ENCODE assay signal across 2 cellular contexts in the genomic region with DNA sequence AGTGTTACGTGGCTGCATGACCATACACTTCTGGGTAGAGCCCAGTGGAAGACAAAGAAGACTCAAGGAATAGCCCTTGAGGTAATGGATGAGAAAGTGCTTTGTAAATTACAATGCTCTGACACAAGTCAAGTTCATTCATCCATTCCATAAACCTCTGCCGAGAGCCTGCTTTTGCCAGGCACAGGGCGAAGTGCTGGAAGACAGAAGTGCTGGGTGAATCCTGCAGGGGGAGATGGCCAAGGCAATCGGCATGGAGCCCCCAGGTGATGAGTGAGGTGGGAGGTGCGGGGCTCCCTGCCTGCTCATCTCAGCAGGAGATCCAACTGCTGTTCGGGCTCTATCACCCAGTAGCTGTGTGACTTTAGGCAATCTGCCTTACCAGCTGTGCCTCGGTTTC.
TF ChIP-seq lines count a peak whose summit lies in the region.

No MANE protein-coding gene starts in this region.

TF ChIP-seq in HEK293, 187 proteins besides CTCF, POLR2A, EP300 and RAD21:
- TF ChIP-seq ZNF248 (tag by site-specific recombination; IDR thresholded peaks at IDR 0.05) = no peak
- TF ChIP-seq ZNF341 (tag by site-specific recombination; IDR thresholded peaks at IDR 0.05; ENCODE audit: low read depth) = peak; percentile 24; the same call in 1 of the 2 replicates
TF ChIP-seq in HEK293: peak in this region for 1.

TF ChIP-seq in K562, 482 proteins besides CTCF, POLR2A, EP300 and RAD21:
- no peak for TF ChIP-seq ZNF3 (CRISPR knock-in tag; IDR thresholded peaks at IDR 0.05)
- no peak for TF ChIP-seq MEIS2 (IDR thresholded peaks at IDR 0.05; ENCODE audit: partially characterized antibody)
- TF ChIP-seq, protein P1, sequence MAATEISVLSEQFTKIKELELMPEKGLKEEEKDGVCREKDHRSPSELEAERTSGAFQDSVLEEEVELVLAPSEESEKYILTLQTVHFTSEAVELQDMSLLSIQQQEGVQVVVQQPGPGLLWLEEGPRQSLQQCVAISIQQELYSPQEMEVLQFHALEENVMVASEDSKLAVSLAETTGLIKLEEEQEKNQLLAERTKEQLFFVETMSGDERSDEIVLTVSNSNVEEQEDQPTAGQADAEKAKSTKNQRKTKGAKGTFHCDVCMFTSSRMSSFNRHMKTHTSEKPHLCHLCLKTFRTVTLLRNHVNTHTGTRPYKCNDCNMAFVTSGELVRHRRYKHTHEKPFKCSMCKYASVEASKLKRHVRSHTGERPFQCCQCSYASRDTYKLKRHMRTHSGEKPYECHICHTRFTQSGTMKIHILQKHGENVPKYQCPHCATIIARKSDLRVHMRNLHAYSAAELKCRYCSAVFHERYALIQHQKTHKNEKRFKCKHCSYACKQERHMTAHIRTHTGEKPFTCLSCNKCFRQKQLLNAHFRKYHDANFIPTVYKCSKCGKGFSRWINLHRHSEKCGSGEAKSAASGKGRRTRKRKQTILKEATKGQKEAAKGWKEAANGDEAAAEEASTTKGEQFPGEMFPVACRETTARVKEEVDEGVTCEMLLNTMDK (IDR thresholded peaks at IDR 0.05; ENCODE audit: borderline replicate concordance, insufficient read depth, low read depth, low read length, poor library complexity, severe bottlenecking) = peak; percentile 61
- no peak for TF ChIP-seq FOSL1 (tag; conservative IDR thresholded peaks at IDR 0.05)
